ENCODE assay signal across 19 cellular contexts in the genomic region with DNA sequence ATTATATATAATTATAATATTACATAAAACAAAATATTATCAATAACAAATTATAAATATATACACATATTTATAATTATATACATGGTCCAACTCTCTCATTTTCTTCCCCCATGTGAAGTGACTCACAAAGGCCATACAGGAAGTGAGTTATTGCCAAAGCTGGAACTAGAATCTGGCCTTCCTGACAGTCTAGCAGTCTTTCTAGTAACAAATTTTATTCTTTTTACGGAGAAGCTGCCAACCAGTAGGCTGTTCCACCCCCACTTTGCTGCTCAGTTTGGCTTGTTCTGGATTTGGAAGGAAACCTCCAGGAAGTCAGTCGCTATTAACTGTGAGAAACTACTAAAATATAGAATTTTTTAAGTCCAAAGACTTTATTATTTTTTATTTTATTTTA.
DNase-seq lines count a peak whose midpoint lies in the region; TF ChIP-seq lines count a peak whose summit lies in the region.
"Had no signal": no experiment of that assay in that cellular context is flagged by ENCODE, and none has a peak within 500 bp of the region (broad histone marks: within the 10 kb centered on the region; RNA-seq: fewer than 3 reads in every experiment).

No MANE protein-coding gene starts in this region.

- CTCF ChIA-PET in mammary epithelial cell (lab: Charles Lee; ENCODE audit: low non-redundant PET): no interaction called here

- 56% methylated on average over 2 of the region's 2 CpGs for WGBS in mammary epithelial cell (ENCODE audit: low coverage, missing lambda C conversion rate)

- H3K27ac Mint-ChIP-seq in activated naive CD8-positive, alpha-beta T cell treated with anti-CD3 and anti-CD28 coated beads for 36 hours: no peak overlapping the region
- H3K27ac Mint-ChIP-seq: activated CD4-positive, alpha-beta T cell treated with anti-CD3 and anti-CD28 coated beads for 36 hours; HFFc6; mesothelial cell of epicardium had no signal

- H3K27me3 Mint-ChIP-seq in activated naive CD8-positive, alpha-beta T cell treated with anti-CD3 and anti-CD28 coated beads for 36 hours: no peaks in the 10 kb centered on the region

- no peak overlapping the region for H3K9ac ChIP-seq in Karpas-422 (ENCODE audit: low read length)
- no peak overlapping the region for H3K9ac ChIP-seq in mammary epithelial cell (ENCODE audit: insufficient read depth, low read length)
- H3K9ac ChIP-seq: KMS-11 had no signal

- H3K4me1 ChIP-seq in ACC112 (ENCODE audit: control insufficient read depth, insufficient read depth, low read length, unreplicated experiment) (peaks cover 27% of the 10 kb centered on the region), Karpas-422 (ENCODE audit: low read length) (no peaks in the 10 kb centered on the region), mammary epithelial cell (ENCODE audit: insufficient read depth, low read length) (peaks cover 25% of the 10 kb centered on the region)

- H3K9me3 ChIP-seq in Karpas-422 (ENCODE audit: low read length) (no peaks in the 10 kb centered on the region), mammary epithelial cell (replicated peaks; ENCODE audit: insufficient read depth, low read length) (no peaks in the 10 kb centered on the region)

- H2AFZ ChIP-seq in ACC112 (ENCODE audit: low read length, unreplicated experiment): no peak overlapping the region
- H2AFZ ChIP-seq in Karpas-422 (ENCODE audit: low read length): no peak overlapping the region
- H2AFZ ChIP-seq in mammary epithelial cell (ENCODE audit: low read depth, low read length): no peak overlapping the region

- H3K36me3 ChIP-seq in ACC112 (ENCODE audit: insufficient read depth, low read length): no peaks in the 10 kb centered on the region
- no peaks in the 10 kb centered on the region for H3K36me3 ChIP-seq in Karpas-422 (ENCODE audit: insufficient read depth, low read length)
- H3K36me3 ChIP-seq in mammary epithelial cell (ENCODE audit: insufficient read depth, low read length): no peaks in the 10 kb centered on the region

- intact Hi-C loops in mammary epithelial cell (cut with micrococcal nuclease): no loop called here

- H3K9me3 Mint-ChIP-seq in activated naive CD8-positive, alpha-beta T cell treated with anti-CD3 and anti-CD28 coated beads for 36 hours: no peaks in the 10 kb centered on the region
- H3K9me3 Mint-ChIP-seq: HFFc6, mesothelial cell of epicardium had no signal

- H3K27ac ChIP-seq in ACC112 (ENCODE audit: low read depth, low read length): peak overlapping the region; percentile 93
- no peak overlapping the region for H3K27ac ChIP-seq in Karpas-422 (ENCODE audit: low read length)
- H3K27ac ChIP-seq in mammary epithelial cell (ENCODE audit: insufficient read depth, low read depth, low read length): no peak overlapping the region
- H3K27ac ChIP-seq: HL-60, KMS-11 had no signal

- H4K20me1 ChIP-seq in Karpas-422 (ENCODE audit: insufficient read depth, low read depth, low read length) (no peaks in the 10 kb centered on the region), mammary epithelial cell (ENCODE audit: insufficient read depth, low read length) (no peaks in the 10 kb centered on the region)

- H3K36me3 Mint-ChIP-seq in activated naive CD8-positive, alpha-beta T cell treated with anti-CD3 and anti-CD28 coated beads for 36 hours: peaks cover 8% of the 10 kb centered on the region

- H3K4me2 ChIP-seq in Karpas-422 (ENCODE audit: low read depth, low read length, poor library complexity, severe bottlenecking): no peak overlapping the region
- no peak overlapping the region for H3K4me2 ChIP-seq in mammary epithelial cell (ENCODE audit: insufficient read depth, low read depth, low read length)
- H3K4me2 ChIP-seq: KMS-11 had no signal

- no TSS peak for BruUV-seq in mammary epithelial cell (replicated peaks; lab: Mats Ljungman, UMichigan)

- H3K27me3 ChIP-seq in ACC112 (ENCODE audit: insufficient read depth, low read length): no peaks in the 10 kb centered on the region
- H3K27me3 ChIP-seq in Karpas-422 (ENCODE audit: low read length): no peaks in the 10 kb centered on the region
- H3K27me3 ChIP-seq in mammary epithelial cell (ENCODE audit: insufficient read depth, low read length): no peaks in the 10 kb centered on the region

- H3K4me3 ChIP-seq in ACC112 (ENCODE audit: low read depth, low read length) (no peak overlapping the region), Karpas-422 (ENCODE audit: low read length) (no peak overlapping the region), mammary epithelial cell (replicated peaks in 1 of 3; ENCODE audit: insufficient read depth in 1 of 3, low read depth in 2 of 3, low read length in 3 of 3) (no peak overlapping the region)
- H3K4me3 ChIP-seq: skin epidermis had no signal

- in situ Hi-C loops in mammary epithelial cell (cut with MboI; ENCODE audit: low sequenced_read_pairs in 2 of 2): no loop called here

- no peaks in the 10 kb centered on the region for H3K4me1 Mint-ChIP-seq in activated naive CD8-positive, alpha-beta T cell treated with anti-CD3 and anti-CD28 coated beads for 36 hours

- no peaks in the 10 kb centered on the region for H3K9me2 ChIP-seq in Karpas-422 (replicated peaks; ENCODE audit: insufficient read depth, low read length)

- DNase-seq in Karpas-422 (peak; percentile 34), mammary epithelial cell (peak; percentile 40), hepatic stellate cell (ENCODE audit: low spot score) (peak; percentile 17), glomerular visceral epithelial cell (ENCODE audit: extremely low spot score) (no peak), ureter (ENCODE audit: low spot score) (no peak), DMS 273 (lab: John Stamatoyannopoulos, UW; ENCODE audit: unreplicated experiment) (no peak)
- DNase-seq in activated naive CD8-positive, alpha-beta T cell treated with anti-CD3 and anti-CD28 coated beads for 36 hours: no peak
- DNase-seq: activated CD4-positive, alpha-beta T cell treated with anti-CD3 and anti-CD28 coated beads for 36 hours; HFFc6; NCI-H2029 treated with DMSO at 0.1 percent for 48 hours; NCI-H69; RPMI8226; stimulated activated naive CD8-positive, alpha-beta T cell treated with anti-CD3 and anti-CD28 coated beads, Interleukin-15, Interleukin-2, amounts not matched to agents 100 U/mL and 50 U/mL, for 24 hours; T-helper 2 cell had no signal

- no peak for TF ChIP-seq CTCF in mammary epithelial cell (conservative IDR thresholded peaks at IDR 0.05 in 1 of 2, IDR thresholded peaks at IDR 0.05 in 1 of 2; ENCODE audit: extremely low read depth in 1 of 2, insufficient read depth in 1 of 2, low read depth in 1 of 2, low read length in 2 of 2)

- dilution Hi-C loops in mammary epithelial cell (cut with HindIII; ENCODE audit: low sequenced_read_pairs): no loop called here

- H3K79me2 ChIP-seq in ACC112 (ENCODE audit: control insufficient read depth, insufficient read depth, low read length, unreplicated experiment) (no peaks in the 10 kb centered on the region), Karpas-422 (ENCODE audit: low read length) (no peaks in the 10 kb centered on the region), mammary epithelial cell (ENCODE audit: insufficient read depth, low read length) (no peaks in the 10 kb centered on the region)

- no peak overlapping the region for H3K4me3 Mint-ChIP-seq in activated naive CD8-positive, alpha-beta T cell treated with anti-CD3 and anti-CD28 coated beads for 36 hours
- H3K4me3 Mint-ChIP-seq: activated CD4-positive, alpha-beta T cell treated with anti-CD3 and anti-CD28 coated beads for 36 hours; HFFc6; mesothelial cell of epicardium had no signal

Comparison
In these comparisons a context has a peak if more than half of its experiments do, and no peak if none do; other contexts are left out.
1. DNase-seq: peak in Karpas-422 (single experiment), mammary epithelial cell (single experiment) and hepatic stellate cell (single experiment); none in glomerular visceral epithelial cell (single experiment), ureter (single experiment), activated naive CD8-positive, alpha-beta T cell treated with anti-CD3 and anti-CD28 coated beads for 36 hours (single experiment) and DMS 273 (single experiment).